ENCODE assay signal across 14 cellular contexts in genomic region chr10:112000466-112000865, GRCh38.
"Had no signal": no experiment of that assay in that cellular context is flagged by ENCODE, and none has a peak within 500 bp of the region (broad histone marks: within the 10 kb centered on the region; RNA-seq: fewer than 3 reads in every experiment).

No MANE protein-coding gene starts in this region.

- H3K36me3 ChIP-seq: prostate gland had no signal

- H3K9me3 ChIP-seq: prostate gland had no signal

- H3K4me1 ChIP-seq: prostate gland had no signal

- H3K4me3 ChIP-seq: coronary artery, lung, prostate gland had no signal

- ATAC-seq: activated CD8-positive, alpha-beta T cell treated with anti-CD3 and anti-CD28 coated beads, Interleukin-2, amount 10 ng/mL, durations not matched to agents 7 days and 5 days; naive thymus-derived CD8-positive, alpha-beta T cell had no signal

- DNase-seq: activated CD4-positive, alpha-beta T cell treated with anti-CD3 and anti-CD28 coated beads for 4 hours; activated CD8-positive, alpha-beta memory T cell treated with anti-CD3 and anti-CD28 coated beads, Interleukin-2, amount 50 U/mL, for 48 hours; activated CD8-positive, alpha-beta T cell treated with anti-CD3 and anti-CD28 coated beads, Interleukin-2, amount 10 ng/mL, durations not matched to agents 7 days and 5 days; activated naive CD8-positive, alpha-beta T cell treated with anti-CD3 and anti-CD28 coated beads, Interleukin-2, amount 10 ng/mL, durations not matched to agents 7 days and 5 days; effector CD4-positive, alpha-beta T cell; immature natural killer cell; naive thymus-derived CD8-positive, alpha-beta T cell; occipital lobe; stimulated activated CD4-positive, alpha-beta T cell treated with anti-CD3 and anti-CD28 coated beads, Interleukin-15, amount 100 ng/mL, for 24 hours; stimulated activated CD4-positive, alpha-beta T cell treated with anti-CD3 and anti-CD28 coated beads, Interleukin-4, amount 100 ng/mL, for 24 hours; stimulated activated naive CD8-positive, alpha-beta T cell treated with anti-CD3 and anti-CD28 coated beads, Interleukin-15, amount 100 ng/mL, for 72 hours had no signal

- H3K27ac ChIP-seq: coronary artery, prostate gland had no signal
